Comparison of ENCODE assay signal across 18 cellular contexts in genomic region chr10:35700490-35700887, GRCh38. TPM values are rescaled to one million over a fixed set of nuclear protein-coding genes. Genes with fewer than 3 reads are reported as not detected.
A peak's percentile ranks its signal among the peaks of the same experiment; 100 is the strongest.
DNase-seq lines count a peak whose midpoint lies in the region; ATAC-seq, FAIRE-seq and TF ChIP-seq lines count a peak whose summit lies in the region.
"Had no signal": no experiment of that assay in that cellular context is flagged by ENCODE, and none has a peak within 500 bp of the region (broad histone marks: within the 10 kb centered on the region; RNA-seq: fewer than 3 reads in every experiment).

No MANE protein-coding gene starts in this region.

- no peak overlapping the region for H3K14ac ChIP-seq in H1 (ENCODE audit: insufficient read length)

- no peaks in the 10 kb centered on the region for H3K79me2 ChIP-seq in H1 (ENCODE audit: control insufficient read depth in 1 of 2, insufficient read depth in 2 of 2, low read length in 2 of 2)

- H3K4me1 ChIP-seq in H1 (replicated peaks in 1 of 4; ENCODE audit: control insufficient read depth in 3 of 4, insufficient read depth in 4 of 4, low read length in 3 of 4) (peaks cover 2 to 11% (median 6%) of the 10 kb centered on the region in 4 experiments; a peak in 5 of 7 replicates), mucosa of descending colon (ENCODE audit: low read depth) (no peaks in the 10 kb centered on the region)
- H3K4me1 ChIP-seq: Peyer's patch had no signal

- H3K4me3 ChIP-seq in H1 (ENCODE audit: extremely low read depth in 1 of 4, insufficient read depth in 2 of 4, low read depth in 3 of 4, low read length in 4 of 4): no peak overlapping the region
- H3K4me3 ChIP-seq in mucosa of descending colon: no peak overlapping the region
- H3K4me3 ChIP-seq: Peyer's patch had no signal

- ATAC-seq in mucosa of descending colon: no peak
- ATAC-seq: CD8-positive, alpha-beta T cell had no signal

- intact Hi-C loops in mucosa of descending colon (cut with DNase I, micrococcal nuclease): no loop called here

- TF ChIP-seq POLR2A in H1 (IDR thresholded peaks at IDR 0.05; ENCODE audit: control extremely low read depth in 1 of 2, low read depth in 2 of 2, low read length in 2 of 2): no peak

- H2BK5ac ChIP-seq in H1 (ENCODE audit: low read depth, low read length): no peak overlapping the region

- CTCF ChIA-PET in H1 (lab: Charles Lee; ENCODE audit: partially characterized antibody): no interaction called here

- POLR2A ChIA-PET in H1 (lab: Charles Lee; ENCODE audit: partially characterized antibody): no interaction called here

- no peaks in the 10 kb centered on the region; the same call in 1 of the 2 replicates for H3K23me2 ChIP-seq in H1 (ENCODE audit: low read depth, low read length)

- H4K5ac ChIP-seq in H1 (ENCODE audit: insufficient read length, low read depth, low read length): no peak overlapping the region

- H3K4me2 ChIP-seq in H1 (ENCODE audit: insufficient read depth in 1 of 2, low read depth in 2 of 2, low read length in 2 of 2): no peak overlapping the region

- no peak overlapping the region for H3K4ac ChIP-seq in H1 (replicated peaks; ENCODE audit: insufficient read length, low read depth, low read length)

- no peak overlapping the region for H4K91ac ChIP-seq in H1 (replicated peaks; ENCODE audit: insufficient read length, low read length)

- H3K79me1 ChIP-seq in H1 (ENCODE audit: low read depth, low read length): no peaks in the 10 kb centered on the region

- no peaks in the 10 kb centered on the region; a peak in 3 of 7 replicates for H3K27me3 ChIP-seq in H1 (replicated peaks in 1 of 4; ENCODE audit: control insufficient read depth in 3 of 4, extremely low read depth in 1 of 4, insufficient read depth in 3 of 4, low read length in 3 of 4)
- H3K27me3 ChIP-seq: Peyer's patch had no signal

- no peak overlapping the region; the same call in 1 of the 2 replicates for H2AFZ ChIP-seq in H1 (ENCODE audit: low read length)

- 72% methylated on average over 12 of the region's 12 CpGs; no CpG with 5 or more reads in 1 of the 2 experiments for WGBS in H1 (ENCODE audit: extremely low coverage in 1 of 2, insufficient coverage in 1 of 2, insufficient read length in 1 of 2, insufficient replicate concordance in 2 of 2, low coverage in 1 of 2, low lambda C conversion rate in 2 of 2, missing lambda C conversion rate in 1 of 2), 2 experiments

- no peak overlapping the region for H3K18ac ChIP-seq in H1 (ENCODE audit: extremely low read depth, low read length)

- H2AK5ac ChIP-seq in H1 (ENCODE audit: low read depth, low read length): no peak overlapping the region

- no peak overlapping the region for H3K27ac ChIP-seq in H1 (ENCODE audit: low read depth, low read length)
- H3K27ac ChIP-seq: Peyer's patch had no signal

- DNase-seq in NCI-H526 (lab: John Stamatoyannopoulos, UW): peak; percentile 9 to 18
- DNase-seq in NCI-H526 treated with DMSO at 0.1 percent for 48 hours (lab: John Stamatoyannopoulos, UW): no peak
- peak; percentile 60 for DNase-seq in NCI-H69 (lab: John Stamatoyannopoulos, UW)
- peak; percentile 55 to 58 for DNase-seq in H1 (ENCODE audit: low read depth in 1 of 2, low spot score in 2 of 2)
- no peak for DNase-seq in GM03348 (ENCODE audit: low spot score)
- no peak for DNase-seq in mucosa of descending colon
- DNase-seq in NCI-H1694 (lab: John Stamatoyannopoulos, UW): no peak
- DNase-seq in NCI-H446 treated with DMSO at 0.1 percent for 48 hours (lab: John Stamatoyannopoulos, UW): no peak
- DNase-seq: CD8-positive, alpha-beta T cell; DMS79 treated with DMSO at 0.1 percent for 48 hours; GDM1; IMR-90; Kasumi-1; NCI-H1105 treated with DMSO at 0.1 percent for 48 hours; NCI-H2029 treated with DMSO at 0.1 percent for 48 hours; Peyer's patch; Right ventricle myocardium superior had no signal

- H3K36me3 ChIP-seq in H1 (ENCODE audit: control insufficient read depth in 2 of 4, insufficient read depth in 4 of 4, low read length in 3 of 4): no peaks in the 10 kb centered on the region
- H3K36me3 ChIP-seq in mucosa of descending colon (ENCODE audit: low read depth): no peaks in the 10 kb centered on the region
- H3K36me3 ChIP-seq: Peyer's patch had no signal

- no peak overlapping the region for H3K23ac ChIP-seq in H1 (ENCODE audit: insufficient read length)

- no peak for TF ChIP-seq EP300 in H1 (IDR thresholded peaks at IDR 0.05; ENCODE audit: borderline replicate concordance in 1 of 2, low read depth in 2 of 2, low read length in 2 of 2)

- H2BK12ac ChIP-seq in H1 (ENCODE audit: low read depth, low read length): no peak overlapping the region

- H3K9ac ChIP-seq in H1 (replicated peaks in 1 of 4; ENCODE audit: extremely low read depth in 1 of 4, low read depth in 3 of 4, low read length in 3 of 4): no peak overlapping the region

- H3K9me3 ChIP-seq in H1 (ENCODE audit: insufficient read depth in 2 of 2, low read depth in 1 of 2, low read length in 1 of 2) (no peaks in the 10 kb centered on the region), mucosa of descending colon (no peaks in the 10 kb centered on the region)
- H3K9me3 ChIP-seq: Peyer's patch had no signal

- no peak overlapping the region for H2BK20ac ChIP-seq in H1 (ENCODE audit: low read length)

- no peak overlapping the region for H2BK15ac ChIP-seq in H1 (ENCODE audit: low read length)

- H4K8ac ChIP-seq in H1 (ENCODE audit: extremely low read depth, insufficient read depth, low read length): no peak overlapping the region

- TF ChIP-seq RAD21 in H1 (IDR thresholded peaks at IDR 0.05 in 1 of 2, conservative IDR thresholded peaks at IDR 0.05 in 1 of 2; ENCODE audit: low read depth in 2 of 2, low read length in 2 of 2): no peak

- no peak overlapping the region for H3K56ac ChIP-seq in H1 (replicated peaks; ENCODE audit: insufficient read length, low read depth, low read length)

- TF ChIP-seq CTCF in H1 (IDR thresholded peaks at IDR 0.05; ENCODE audit: control extremely low read depth in 1 of 3, insufficient read depth in 1 of 3, low read depth in 1 of 3, low read length in 3 of 3) (no peak), mucosa of descending colon (IDR thresholded peaks at IDR 0.05) (no peak)

- H4K20me1 ChIP-seq in H1 (replicated peaks in 1 of 2; ENCODE audit: control insufficient read depth in 1 of 2, insufficient read depth in 2 of 2, low read length in 2 of 2): peaks cover 0 to 4% of the 10 kb centered on the region in 2 experiments

- H2BK120ac ChIP-seq in H1 (replicated peaks; ENCODE audit: low read depth, low read length): no peak overlapping the region

- FAIRE-seq in H1 (lab: Jason Lieb, UNC): no peak
- FAIRE-seq: GM12891 had no signal

TF ChIP-seq in H1, 55 proteins besides CTCF, POLR2A, EP300 and RAD21:
- TF ChIP-seq, protein P1, sequence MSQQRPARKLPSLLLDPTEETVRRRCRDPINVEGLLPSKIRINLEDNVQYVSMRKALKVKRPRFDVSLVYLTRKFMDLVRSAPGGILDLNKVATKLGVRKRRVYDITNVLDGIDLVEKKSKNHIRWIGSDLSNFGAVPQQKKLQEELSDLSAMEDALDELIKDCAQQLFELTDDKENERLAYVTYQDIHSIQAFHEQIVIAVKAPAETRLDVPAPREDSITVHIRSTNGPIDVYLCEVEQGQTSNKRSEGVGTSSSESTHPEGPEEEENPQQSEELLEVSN (IDR thresholded peaks at IDR 0.05): 0 out of 2 replicates have a peak, but pooled peaks have one; percentile 46
- TF ChIP-seq MAX (IDR thresholded peaks at IDR 0.05): peak; percentile 70; the same call in 1 of the 2 replicates
- peak; percentile 70; the same call in 1 of the 2 replicates for TF ChIP-seq YY1 (IDR thresholded peaks at IDR 0.05; ENCODE audit: low read depth, low read length)
- no peak for TF ChIP-seq SRF (IDR thresholded peaks at IDR 0.05; ENCODE audit: low read depth, low read length)

RNA-seq across cellular contexts. Expression of gene FZD8, which starts 58.4 kb away (rescaled TPM):
- 7.1 and 8.6 TPM in 2 replicates for total RNA-seq in H1 (2021; fragmentation: NEBNext Ultra II Directional; extraction: Animal tissue kit (Norgen Biotek cat#: 25700))
- 4.8 and 6.9 TPM in 2 replicates for polyA plus RNA-seq in H1 (2011; rRNA removed)
- 4.2 TPM for polyA plus RNA-seq in H1 (2011; cell fraction: cytosol; rRNA removed)
- 7.7 TPM for polyA plus RNA-seq in H1 (2011; cell fraction: nucleus; rRNA removed)
- 6.2 to 7.5 TPM (median 7.1 TPM) in 4 replicates for polyA plus RNA-seq in H1 (2012, experiment 1 of 2)
- 5.9 TPM for polyA plus RNA-seq in H1 (2012, experiment 2 of 2)
- 5.1 TPM for polyA plus RNA-seq in H1 (2013, experiment 1 of 2)
- polyA plus RNA-seq in H1 (2013, experiment 2 of 2): 4.7 TPM
- 3.8 and 4.1 TPM in 2 replicates for polyA minus RNA-seq in H1 (2011; rRNA and poly(A)+ RNA removed)
- polyA minus RNA-seq in H1 (2011; cell fraction: cytosol; rRNA and poly(A)+ RNA removed): 12.2 TPM
- 16.8 TPM for polyA minus RNA-seq in H1 (2011; cell fraction: nucleus; rRNA and poly(A)+ RNA removed)
- total RNA-seq in mucosa of descending colon: 10 to 100 TPM; 13.4 to 31.3 (median 14.8) TPM

Comparison
In these comparisons a context has a peak if more than half of its experiments do, and no peak if none do; other contexts are left out.
1. DNase-seq: peak in NCI-H526 (2 of 2), NCI-H69 (single experiment) and H1 (2 of 2); none in NCI-H526 treated with DMSO at 0.1 percent for 48 hours (single experiment), GM03348 (single experiment), mucosa of descending colon (0 of 3), NCI-H1694 (single experiment) and NCI-H446 treated with DMSO at 0.1 percent for 48 hours (single experiment).